ENCODE assay signal across 9 cellular contexts in genomic region chr4:2402053-2402452, GRCh38. TPM values are rescaled to one million over a fixed set of nuclear protein-coding genes. Genes with fewer than 3 reads are reported as not detected.
A peak's percentile ranks its signal among the peaks of the same experiment; 100 is the strongest.
DNase-seq lines count a peak whose midpoint lies in the region; ATAC-seq lines count a peak whose summit lies in the region.
"Had no signal": no experiment of that assay in that cellular context is flagged by ENCODE, and none has a peak within 500 bp of the region (broad histone marks: within the 10 kb centered on the region; RNA-seq: fewer than 3 reads in every experiment).

No MANE protein-coding gene starts in this region.

- DNase-seq in DMS 273 treated with DMSO at 0.1 percent for 48 hours (lab: John Stamatoyannopoulos, UW) (peak; percentile 26), NCI-H2227 (lab: John Stamatoyannopoulos, UW; ENCODE audit: unreplicated experiment) (peak; percentile 87), astrocyte of the hippocampus (ENCODE audit: low read depth, low spot score) (peak; percentile 52), sciatic nerve (ENCODE audit: low spot score) (peak; percentile 69), NCI-H1048 (lab: John Stamatoyannopoulos, UW) (no peak), cortex of kidney (lab: John Stamatoyannopoulos, UW) (no peak)

- intact Hi-C loops in sciatic nerve (cut with DNase I) = no loop called here

- H3K4me3 ChIP-seq in iPS-11a (ENCODE audit: low read depth, low read length) = peak overlapping the region; percentile 5

- ATAC-seq in sciatic nerve = peak; percentile 67
- ATAC-seq in HG03521 (IDR thresholded peaks at IDR 0.05; ENCODE audit: unreplicated experiment) = no peak

RNA-seq across cellular contexts. Expression of gene ZFYVE28, which starts 16.4 kb away (rescaled TPM):
- total RNA-seq in sciatic nerve = 23.2 TPM

RNA-seq across cellular contexts. Expression of gene CFAP99, which starts 16.7 kb away (rescaled TPM):
- total RNA-seq in sciatic nerve = not detected
- total RNA-seq: kidney epithelial cell had no signal

Comparison
In these comparisons a context has a peak if more than half of its experiments do, and no peak if none do; other contexts are left out.
1. DNase-seq: peak in DMS 273 treated with DMSO at 0.1 percent for 48 hours (single experiment), NCI-H2227 (single experiment), astrocyte of the hippocampus (single experiment) and sciatic nerve (single experiment); none in NCI-H1048 (single experiment) and cortex of kidney (single experiment).